ENCODE assay signal across 13 cellular contexts in genomic region chr3:61589856-61590255, GRCh38. TPM values are rescaled to one million over a fixed set of nuclear protein-coding genes. Genes with fewer than 3 reads are reported as not detected.
DNase-seq lines count a peak whose midpoint lies in the region; ATAC-seq and TF ChIP-seq lines count a peak whose summit lies in the region.
"Had no signal": no experiment of that assay in that cellular context is flagged by ENCODE, and none has a peak within 500 bp of the region (broad histone marks: within the 10 kb centered on the region; RNA-seq: fewer than 3 reads in every experiment).

No MANE protein-coding gene starts in this region.

- no peak overlapping the region for H2AFZ ChIP-seq in fibroblast of lung (ENCODE audit: low read length)

- peaks cover 0 to 7% of the 10 kb centered on the region in 2 donors for H3K9me3 Mint-ChIP-seq in stimulated activated naive CD8-positive, alpha-beta T cell treated with anti-CD3 and anti-CD28 coated beads, Interleukin-15, amount 100 ng/mL, for 72 hours
- H3K9me3 Mint-ChIP-seq in activated T-helper 17 cell treated with anti-CD3 and anti-CD28 coated beads, Interleukin-2, amount 50 U/mL, for 72 hours: peaks cover 4% of the 10 kb centered on the region

- peaks cover 11% of the 10 kb centered on the region for H3K4me1 ChIP-seq in fibroblast of lung (ENCODE audit: control insufficient read depth, extremely low read depth, insufficient read depth, low read length)

- H3K4me3 Mint-ChIP-seq in stimulated activated naive CD8-positive, alpha-beta T cell treated with anti-CD3 and anti-CD28 coated beads, Interleukin-15, amount 100 ng/mL, for 72 hours: no peak overlapping the region
- H3K4me3 Mint-ChIP-seq in activated T-helper 17 cell treated with anti-CD3 and anti-CD28 coated beads, Interleukin-2, amount 50 U/mL, for 72 hours: no peak overlapping the region

- no peak overlapping the region for H3K4me2 ChIP-seq in fibroblast of lung (ENCODE audit: extremely low read depth, insufficient read depth, low read length)
- H3K4me2 ChIP-seq: KMS-11, smooth muscle cell had no signal

- no peaks in the 10 kb centered on the region for H3K4me1 Mint-ChIP-seq in stimulated activated naive CD8-positive, alpha-beta T cell treated with anti-CD3 and anti-CD28 coated beads, Interleukin-15, amount 100 ng/mL, for 72 hours
- H3K4me1 Mint-ChIP-seq in activated T-helper 17 cell treated with anti-CD3 and anti-CD28 coated beads, Interleukin-2, amount 50 U/mL, for 72 hours: no peaks in the 10 kb centered on the region

- H3K27ac ChIP-seq in fibroblast of lung (ENCODE audit: insufficient read depth, low read length): peak overlapping the region; percentile 43
- H3K27ac ChIP-seq: KMS-11 had no signal

- H3K27me3 Mint-ChIP-seq in stimulated activated naive CD8-positive, alpha-beta T cell treated with anti-CD3 and anti-CD28 coated beads, Interleukin-15, amount 100 ng/mL, for 72 hours: peaks cover 17% of the 10 kb centered on the region
- peaks cover 5% of the 10 kb centered on the region for H3K27me3 Mint-ChIP-seq in activated T-helper 17 cell treated with anti-CD3 and anti-CD28 coated beads, Interleukin-2, amount 50 U/mL, for 72 hours

- H3K27me3 ChIP-seq in fibroblast of lung (ENCODE audit: control insufficient read depth, insufficient read depth, low read length): no peaks in the 10 kb centered on the region

- no peaks in the 10 kb centered on the region for H3K36me3 Mint-ChIP-seq in activated T-helper 17 cell treated with anti-CD3 and anti-CD28 coated beads, Interleukin-2, amount 50 U/mL, for 72 hours (ENCODE audit: low read depth)

- no peak for DNase-seq in stimulated activated naive CD8-positive, alpha-beta T cell treated with anti-CD3 and anti-CD28 coated beads, Interleukin-15, Interleukin-2, amounts not matched to agents 100 U/mL and 50 U/mL, for 24 hours
- DNase-seq in stimulated activated naive CD8-positive, alpha-beta T cell treated with anti-CD3 and anti-CD28 coated beads, Interleukin-15, amount 100 ng/mL, for 72 hours: no peak
- DNase-seq in T1000 (lab: John Stamatoyannopoulos, UW): peak; percentile 23
- DNase-seq in fibroblast of lung (ENCODE audit: low read depth in 2 of 2): peak; percentile 68 to 79
- no peak for DNase-seq in activated naive CD4-positive, alpha-beta T cell (lab: John Stamatoyannopoulos, UW)
- DNase-seq in SKM-1 (lab: John Stamatoyannopoulos, UW; ENCODE audit: unreplicated experiment): no peak
- DNase-seq: activated gamma-delta T cell treated with Interleukin-2 at 50 U/mL for 16 hours, caudate nucleus, NCI-H2029 treated with DMSO at 0.1 percent for 48 hours had no signal

- H3K36me3 ChIP-seq in fibroblast of lung (ENCODE audit: control insufficient read depth, insufficient read depth, low read length): no peaks in the 10 kb centered on the region

- no peaks in the 10 kb centered on the region for H3K9me3 ChIP-seq in fibroblast of lung (ENCODE audit: control insufficient read depth, insufficient read depth, low read depth, low read length)

- no peak overlapping the region for H3K27ac Mint-ChIP-seq in stimulated activated naive CD8-positive, alpha-beta T cell treated with anti-CD3 and anti-CD28 coated beads, Interleukin-15, amount 100 ng/mL, for 72 hours
- H3K27ac Mint-ChIP-seq in activated T-helper 17 cell treated with anti-CD3 and anti-CD28 coated beads, Interleukin-2, amount 50 U/mL, for 72 hours: no peak overlapping the region

- peak; percentile 19 for ATAC-seq in stimulated activated naive CD8-positive, alpha-beta T cell treated with anti-CD3 and anti-CD28 coated beads, Interleukin-15, Interleukin-2, amounts not matched to agents 100 U/mL and 50 U/mL, for 24 hours
- no peak for ATAC-seq in stimulated activated naive CD8-positive, alpha-beta T cell treated with anti-CD3 and anti-CD28 coated beads, Interleukin-15, amount 100 ng/mL, for 72 hours
- ATAC-seq in activated T-helper 17 cell treated with anti-CD3 and anti-CD28 coated beads, Interleukin-2, amount 50 U/mL, for 72 hours (replicated peaks): no peak
- ATAC-seq in HG02973 (IDR thresholded peaks at IDR 0.05; ENCODE audit: unreplicated experiment): no peak

- no peak overlapping the region for H3K4me3 ChIP-seq in fibroblast of lung (replicated peaks in 1 of 4; ENCODE audit: control extremely low read depth in 1 of 4, insufficient read depth in 1 of 4, low read depth in 3 of 4, low read length in 4 of 4)
- H3K4me3 ChIP-seq: smooth muscle cell had no signal

- TF ChIP-seq CTCF in fibroblast of lung (conservative IDR thresholded peaks at IDR 0.05 in 1 of 2, IDR thresholded peaks at IDR 0.05 in 1 of 2; ENCODE audit: low read depth in 1 of 2, low read length in 2 of 2): no peak

- no peak overlapping the region for H3K9ac ChIP-seq in fibroblast of lung (ENCODE audit: insufficient read depth, low read length)
- H3K9ac ChIP-seq: KMS-11 had no signal

- H3K79me2 ChIP-seq in fibroblast of lung (ENCODE audit: control insufficient read depth, insufficient read depth, low read length): peaks cover 17% of the 10 kb centered on the region

- no peaks in the 10 kb centered on the region for H4K20me1 ChIP-seq in fibroblast of lung (ENCODE audit: control insufficient read depth, extremely low read depth, insufficient read depth, low read length)

RNA-seq across cellular contexts. Expression of gene PTPRG, which starts 28.5 kb away (rescaled TPM):
- 64.5 and 97.9 TPM in 2 replicates for total RNA-seq in fibroblast of lung
- polyA plus RNA-seq in fibroblast of lung: 31.7 and 67.0 TPM in 2 replicates
- 22.6 and 47.6 TPM in 2 replicates for polyA plus RNA-seq in fibroblast of lung (2012)
- 68.2 and 98.8 TPM in 2 replicates for polyA minus RNA-seq in fibroblast of lung (ENCODE audit: low replicate concordance)
- not detected for total RNA-seq in activated T-helper 17 cell treated with anti-CD3 and anti-CD28 coated beads, Interleukin-2, amount 50 U/mL, for 72 hours

Comparison
In these comparisons a context has a peak if more than half of its experiments do, and no peak if none do; other contexts are left out.
1. DNase-seq: peak in T1000 (single experiment) and fibroblast of lung (2 of 2); none in stimulated activated naive CD8-positive, alpha-beta T cell treated with anti-CD3 and anti-CD28 coated beads, Interleukin-15, Interleukin-2, amounts not matched to agents 100 U/mL and 50 U/mL, for 24 hours (single experiment), stimulated activated naive CD8-positive, alpha-beta T cell treated with anti-CD3 and anti-CD28 coated beads, Interleukin-15, amount 100 ng/mL, for 72 hours (0 of 2), activated naive CD4-positive, alpha-beta T cell (0 of 4) and SKM-1 (single experiment).
2. RNA of gene PTPRG, which starts 28.5 kb away (total RNA-seq): 64.5 to 97.9 TPM in fibroblast of lung; not detected in activated T-helper 17 cell treated with anti-CD3 and anti-CD28 coated beads, Interleukin-2, amount 50 U/mL, for 72 hours; every median in the first group is over 10 times any median in the second.